In the genomic region with DNA sequence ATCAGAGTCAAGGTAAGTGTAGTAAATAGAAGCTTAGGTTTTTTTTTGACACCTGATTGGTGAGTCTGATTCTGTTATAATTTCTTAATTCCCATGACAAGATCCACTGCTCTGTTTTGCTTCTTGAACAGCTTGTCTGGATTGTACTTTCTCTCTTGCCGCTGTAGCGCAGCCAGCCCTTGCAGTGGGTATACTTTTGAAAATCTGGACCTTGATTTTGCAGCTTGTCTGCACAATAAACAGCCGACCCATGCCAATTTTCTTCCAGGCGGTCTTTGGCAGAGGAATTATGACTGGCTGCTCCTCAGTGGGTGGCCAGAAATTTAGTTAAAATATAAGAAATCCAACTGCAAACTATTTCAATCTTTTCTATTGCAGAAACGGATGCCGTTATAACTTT, we compare ENCODE assay signal across 14 cellular contexts. TPM values are rescaled to one million over a fixed set of nuclear protein-coding genes. Genes with fewer than 3 reads are reported as not detected.
"Had no signal": no experiment of that assay in that cellular context is flagged by ENCODE, and none has a peak within 500 bp of the region (broad histone marks: within the 10 kb centered on the region; RNA-seq: fewer than 3 reads in every experiment).

No MANE protein-coding gene starts in this region.

- H3K4me3 Mint-ChIP-seq: activated CD4-positive, alpha-beta T cell treated with anti-CD3 and anti-CD28 coated beads, Interleukin-2, amount 10 ng/mL, durations not matched to agents 24 days and 14 days; activated CD8-positive, alpha-beta T cell treated with anti-CD3 and anti-CD28 coated beads, Interleukin-2, amount 10 ng/mL, durations not matched to agents 7 days and 5 days; activated naive CD8-positive, alpha-beta T cell treated with anti-CD3 and anti-CD28 coated beads for 36 hours; neural progenitor cell had no signal

- H3K4me3 ChIP-seq: breast epithelium, esophagus squamous epithelium, lower lobe of right lung, neural progenitor cell had no signal

- H3K36me3 Mint-ChIP-seq: neural progenitor cell had no signal

- H3K4me1 Mint-ChIP-seq: neural progenitor cell had no signal

- ATAC-seq: lower lobe of right lung had no signal

- H3K27me3 Mint-ChIP-seq: activated CD4-positive, alpha-beta T cell treated with anti-CD3 and anti-CD28 coated beads, Interleukin-2, amount 10 ng/mL, durations not matched to agents 24 days and 14 days; activated naive CD8-positive, alpha-beta T cell treated with anti-CD3 and anti-CD28 coated beads for 36 hours had no signal

- H3K27ac ChIP-seq: breast epithelium, esophagus squamous epithelium, lower lobe of right lung, neural progenitor cell, parathyroid adenoma had no signal

- H3K9me3 ChIP-seq: breast epithelium, esophagus squamous epithelium, lower lobe of right lung had no signal

- H3K9me3 Mint-ChIP-seq: activated CD4-positive, alpha-beta T cell treated with anti-CD3 and anti-CD28 coated beads, Interleukin-2, amount 10 ng/mL, durations not matched to agents 24 days and 14 days; activated naive CD8-positive, alpha-beta T cell treated with anti-CD3 and anti-CD28 coated beads for 36 hours; neural progenitor cell had no signal

- H3K36me3 ChIP-seq: breast epithelium, esophagus squamous epithelium, lower lobe of right lung, neural progenitor cell had no signal

- H3K4me2 ChIP-seq: neural progenitor cell had no signal

- FAIRE-seq: small intestine had no signal

- H3K27ac Mint-ChIP-seq: activated CD4-positive, alpha-beta T cell treated with anti-CD3 and anti-CD28 coated beads, Interleukin-2, amount 10 ng/mL, durations not matched to agents 24 days and 14 days; activated CD8-positive, alpha-beta T cell treated with anti-CD3 and anti-CD28 coated beads, Interleukin-2, amount 10 ng/mL, durations not matched to agents 7 days and 5 days; activated naive CD8-positive, alpha-beta T cell treated with anti-CD3 and anti-CD28 coated beads for 36 hours; neural progenitor cell had no signal

- H2AFZ ChIP-seq: neural progenitor cell, parathyroid adenoma had no signal

- H3K4me1 ChIP-seq: breast epithelium, neural progenitor cell, parathyroid adenoma had no signal

- DNase-seq: activated CD4-positive, alpha-beta T cell treated with anti-CD3 and anti-CD28 coated beads, Interleukin-2, amount 10 ng/mL, durations not matched to agents 24 days and 14 days; activated CD4-positive, CD25-positive, alpha-beta regulatory T cell; activated CD8-positive, alpha-beta memory T cell treated with anti-CD3 and anti-CD28 coated beads, Interleukin-2, amount 50 U/mL, for 4 hours; activated CD8-positive, alpha-beta T cell treated with anti-CD3 and anti-CD28 coated beads, Interleukin-2, amount 10 ng/mL, durations not matched to agents 7 days and 5 days; activated naive CD8-positive, alpha-beta T cell treated with anti-CD3 and anti-CD28 coated beads for 36 hours; esophagus squamous epithelium; foreskin fibroblast; lower lobe of right lung; SHP77 treated with DMSO at 0.1 percent for 48 hours; small intestine had no signal

- H3K27me3 ChIP-seq: breast epithelium, esophagus squamous epithelium, neural progenitor cell had no signal

- H3K9ac ChIP-seq: neural progenitor cell, parathyroid adenoma had no signal

- H3K79me2 ChIP-seq: parathyroid adenoma had no signal

RNA-seq across cellular contexts. Expression of gene PTTG2, which starts 31.8 kb away (rescaled TPM):
- total RNA-seq: renal cortical epithelial cell had no signal
